Comparison of ENCODE assay signal across 1 cellular context in genomic region chr2:200319587-200320337, GRCh38.
TF ChIP-seq lines count a peak whose summit lies in the region.

No MANE protein-coding gene starts in this region.

TF ChIP-seq in HepG2, 621 proteins besides CTCF, POLR2A, EP300 and RAD21 (continued from another document and continues in another):
- TF ChIP-seq AFF4 (CRISPR knock-in tag; IDR thresholded peaks at IDR 0.05) (no peak), HOXA3 (CRISPR knock-in tag; IDR thresholded peaks at IDR 0.05) (no peak), DDIT3 (CRISPR knock-in tag; IDR thresholded peaks at IDR 0.05) (no peak), SNAPC4 (CRISPR knock-in tag; IDR thresholded peaks at IDR 0.05) (no peak), NR3C1 (CRISPR knock-in tag; IDR thresholded peaks at IDR 0.05) (no peak), ZFP62 (CRISPR knock-in tag; IDR thresholded peaks at IDR 0.05) (no peak), ZNF547 (CRISPR knock-in tag; IDR thresholded peaks at IDR 0.05) (no peak), ELF3 (CRISPR knock-in tag; IDR thresholded peaks at IDR 0.05) (peak; percentile 80), SMC3 (IDR thresholded peaks at IDR 0.05; ENCODE audit: low read length) (0 out of 2 replicates have a peak, but pooled peaks have one; percentile 1), ZNF564 (CRISPR knock-in tag; IDR thresholded peaks at IDR 0.05) (no peak), ZNF280B (CRISPR knock-in tag; IDR thresholded peaks at IDR 0.05; ENCODE audit: borderline replicate concordance) (no peak), NBN (conservative IDR thresholded peaks at IDR 0.05) (no peak), IRF9 (CRISPR knock-in tag; IDR thresholded peaks at IDR 0.05; ENCODE audit: borderline replicate concordance) (no peak), MTF1 (CRISPR knock-in tag; IDR thresholded peaks at IDR 0.05) (no peak), NR2F6 (IDR thresholded peaks at IDR 0.05) (peak; percentile 65), NR2F6 (CRISPR knock-in tag; IDR thresholded peaks at IDR 0.05) (peak; percentile 38), GTF2F1 (IDR thresholded peaks at IDR 0.05; ENCODE audit: low read length) (no peak), HDAC1 (CRISPR knock-in tag; IDR thresholded peaks at IDR 0.05) (peak; percentile 34; the same call in 1 of the 2 replicates), TRIM22 (IDR thresholded peaks at IDR 0.05) (no peak), RARG (CRISPR knock-in tag; IDR thresholded peaks at IDR 0.05; ENCODE audit: low read depth) (no peak), KLF6 (CRISPR knock-in tag; IDR thresholded peaks at IDR 0.05) (peak; percentile 17; the same call in 1 of the 2 replicates), ADNP (CRISPR knock-in tag; IDR thresholded peaks at IDR 0.05) (no peak), NFYB (CRISPR knock-in tag; IDR thresholded peaks at IDR 0.05) (no peak), ZNF121 (CRISPR knock-in tag; IDR thresholded peaks at IDR 0.05) (no peak), THRA (CRISPR knock-in tag; IDR thresholded peaks at IDR 0.05; ENCODE audit: borderline replicate concordance) (0 out of 2 replicates have a peak, but pooled peaks have one; percentile 18), FLYWCH1 (CRISPR knock-in tag; IDR thresholded peaks at IDR 0.05) (no peak), ZNF160 (CRISPR knock-in tag; IDR thresholded peaks at IDR 0.05) (no peak), ZNF264 (CRISPR knock-in tag; IDR thresholded peaks at IDR 0.05) (no peak), HIVEP1 (CRISPR knock-in tag; IDR thresholded peaks at IDR 0.05) (no peak), RERE (CRISPR knock-in tag; IDR thresholded peaks at IDR 0.05; ENCODE audit: low read depth) (peak; percentile 48; the same call in 1 of the 2 replicates), ZNF124 (CRISPR knock-in tag; IDR thresholded peaks at IDR 0.05) (no peak), SP5 (CRISPR knock-in tag; IDR thresholded peaks at IDR 0.05; ENCODE audit: borderline replicate concordance, low read depth) (no peak), ZBTB3 (CRISPR knock-in tag; IDR thresholded peaks at IDR 0.05; ENCODE audit: borderline replicate concordance, low read depth) (0 out of 2 replicates have a peak, but pooled peaks have one; percentile 10), PRDM10 (CRISPR knock-in tag; IDR thresholded peaks at IDR 0.05; ENCODE audit: low read depth) (no peak), MEIS1 (CRISPR knock-in tag; IDR thresholded peaks at IDR 0.05; ENCODE audit: borderline replicate concordance) (no peak)
